9 cellular contexts compared by ENCODE assay signal in the genomic region with DNA sequence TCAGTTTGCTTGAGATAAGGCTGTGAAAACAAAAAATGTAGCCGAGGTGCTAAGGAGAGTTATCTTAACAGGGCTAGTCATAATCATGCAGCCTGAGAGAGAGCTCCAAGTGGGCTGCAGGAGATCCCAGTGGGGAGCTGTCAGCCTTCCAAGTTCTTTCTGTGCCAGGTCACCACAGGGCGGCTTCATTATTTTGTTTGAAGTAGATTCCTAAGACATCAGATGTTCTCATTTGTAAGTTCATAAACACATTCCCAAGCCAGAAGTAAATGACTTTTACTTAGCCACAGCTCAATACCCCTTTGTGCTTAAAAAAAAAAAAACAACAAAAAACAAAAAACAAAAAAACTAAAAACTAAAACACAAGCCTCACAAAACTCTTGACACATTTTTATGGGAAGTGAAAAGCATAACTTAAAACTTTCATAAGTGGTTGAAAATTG. TPM values are rescaled to one million over a fixed set of nuclear protein-coding genes. Genes with fewer than 3 reads are reported as not detected.
DNase-seq lines count a peak whose midpoint lies in the region; ATAC-seq and TF ChIP-seq lines count a peak whose summit lies in the region.
"Had no signal": no experiment of that assay in that cellular context is flagged by ENCODE, and none has a peak within 500 bp of the region (broad histone marks: within the 10 kb centered on the region; RNA-seq: fewer than 3 reads in every experiment).

No MANE protein-coding gene starts in this region.

- no peak overlapping the region for H3K4me3 ChIP-seq in smooth muscle cell
- H3K4me3 ChIP-seq: A549 had no signal

- peaks cover 72% of the 10 kb centered on the region for H3K79me2 ChIP-seq in smooth muscle cell (ENCODE audit: low read depth)

- peaks cover 5% of the 10 kb centered on the region for H3K36me3 ChIP-seq in smooth muscle cell (ENCODE audit: low read depth)

- peak overlapping the region; percentile 32 for H3K27ac ChIP-seq in VCaP
- H3K27ac ChIP-seq in smooth muscle cell (ENCODE audit: low read depth): peak overlapping the region; percentile 19
- H3K27ac ChIP-seq: A549 had no signal

- no peaks in the 10 kb centered on the region for H3K9me3 ChIP-seq in smooth muscle cell (replicated peaks; ENCODE audit: low read depth)
- H3K9me3 ChIP-seq: A549 had no signal

- peak; percentile 69 to 89 for ATAC-seq in left cardiac atrium
- ATAC-seq in GM18861 (IDR thresholded peaks at IDR 0.05; ENCODE audit: unreplicated experiment): no peak
- no peak for ATAC-seq in HG02642 (IDR thresholded peaks at IDR 0.05; ENCODE audit: poor library complexity, unreplicated experiment)
- ATAC-seq: A549 had no signal

- H2AFZ ChIP-seq in smooth muscle cell (ENCODE audit: low read depth): no peak overlapping the region

- no peak overlapping the region for H3K9ac ChIP-seq in smooth muscle cell (ENCODE audit: low read depth)

- H3K4me1 ChIP-seq in smooth muscle cell (ENCODE audit: low read depth): peaks cover 18% of the 10 kb centered on the region
- H3K4me1 ChIP-seq: A549 had no signal

- 31% methylated on average over 2 of the region's 2 CpGs for WGBS in smooth muscle cell (ENCODE audit: low lambda C conversion rate)

- DNase-seq in NCI-H2171 treated with DMSO at 0.1 percent for 48 hours (lab: John Stamatoyannopoulos, UW) (peak; percentile 17), NCI-H2171 (lab: John Stamatoyannopoulos, UW) (no peak), left cardiac atrium (peak; percentile 62), smooth muscle cell (lab: John Stamatoyannopoulos, UW; ENCODE audit: unreplicated experiment) (no peak), T-helper 2 cell (no peak)

- TF ChIP-seq CTCF in VCaP (conservative IDR thresholded peaks at IDR 0.05): no peak
- TF ChIP-seq CTCF in smooth muscle cell (IDR thresholded peaks at IDR 0.05; ENCODE audit: borderline replicate concordance, insufficient read depth, poor library complexity, severe bottlenecking): no peak

- H3K4me2 ChIP-seq in smooth muscle cell: no peak overlapping the region
- H3K4me2 ChIP-seq: A549 had no signal

- H3K27me3 ChIP-seq in smooth muscle cell (ENCODE audit: low read depth): no peaks in the 10 kb centered on the region

- intact Hi-C loops in left cardiac atrium (cut with DNase I): no loop called here

- peaks cover 23% of the 10 kb centered on the region for H4K20me1 ChIP-seq in smooth muscle cell (ENCODE audit: low read depth)

- no peaks in the 10 kb centered on the region for H3F3A ChIP-seq in smooth muscle cell (ENCODE audit: low read depth)

RNA-seq across cellular contexts. Expression of gene CDC14A, which starts 8.5 kb away (rescaled TPM):
- total RNA-seq in left cardiac atrium (1 to 10 TPM; 4.5 to 4.7 TPM), smooth muscle cell (8.1 and 15.9 TPM in 2 replicates)
- polyA plus RNA-seq in smooth muscle cell: 2.8 and 9.1 TPM in 2 replicates

Comparison
In these comparisons a context has a peak if more than half of its experiments do, and no peak if none do; other contexts are left out.
1. DNase-seq: peak in NCI-H2171 treated with DMSO at 0.1 percent for 48 hours (single experiment) and left cardiac atrium (single experiment); none in NCI-H2171 (single experiment), smooth muscle cell (single experiment) and T-helper 2 cell (0 of 5).
2. ATAC-seq: peak in left cardiac atrium (2 of 2); none in GM18861 (single experiment) and HG02642 (single experiment).